In the genomic region with DNA sequence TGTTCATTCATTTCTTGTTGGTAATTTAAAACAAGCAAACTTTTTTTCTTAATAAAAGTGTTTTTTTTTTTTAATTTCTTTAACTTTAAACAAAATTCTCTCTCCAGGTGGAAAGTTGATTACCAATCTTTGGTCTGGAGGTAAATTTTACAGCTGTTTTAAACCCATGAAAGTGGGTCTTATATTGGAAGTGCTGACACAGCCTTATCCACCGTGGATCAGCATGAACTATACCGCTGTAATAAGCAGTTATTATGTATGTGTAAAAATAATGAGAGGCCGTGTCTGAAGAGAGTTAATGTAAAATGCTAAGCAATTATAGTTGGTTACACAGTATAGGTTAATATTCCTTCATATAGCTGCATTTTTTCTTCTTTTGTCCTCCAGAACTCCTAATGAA, we compare ENCODE assay signal across 8 cellular contexts.
"Had no signal": no experiment of that assay in that cellular context is flagged by ENCODE, and none has a peak within 500 bp of the region (broad histone marks: within the 10 kb centered on the region; RNA-seq: fewer than 3 reads in every experiment).

No MANE protein-coding gene starts in this region.

- FAIRE-seq: HTR-8/SVneo had no signal

- H3K9me3 ChIP-seq: HAP-1 had no signal

- H3K4me3 ChIP-seq: GM23248, HAP-1 had no signal

- H3K36me3 ChIP-seq: HAP-1 had no signal

- ATAC-seq: HCT116 had no signal

- H3K27ac ChIP-seq: GM23248 had no signal

- H2AFZ ChIP-seq: GM23248 had no signal

- DNase-seq: GM23248, GOT3, H7, HFFc6, KG1 had no signal

- H3K9ac ChIP-seq: GM23248 had no signal
